18 cellular contexts compared by ENCODE assay signal in genomic region chr12:12774791-12775190, GRCh38. TPM values are rescaled to one million over a fixed set of nuclear protein-coding genes. Genes with fewer than 3 reads are reported as not detected.
DNase-seq lines count a peak whose midpoint lies in the region; ATAC-seq and TF ChIP-seq lines count a peak whose summit lies in the region.
"Had no signal": no experiment of that assay in that cellular context is flagged by ENCODE, and none has a peak within 500 bp of the region (broad histone marks: within the 10 kb centered on the region; RNA-seq: fewer than 3 reads in every experiment).

No MANE protein-coding gene starts in this region.

- no peak for ATAC-seq in HG02885 (IDR thresholded peaks at IDR 0.05; ENCODE audit: poor library complexity, unreplicated experiment)
- ATAC-seq: A549; CD8-positive, alpha-beta T cell; GM12878 had no signal

- H3K4me3 ChIP-seq in AG10803 (ENCODE audit: low read length) (no peak overlapping the region), LNCaP clone FGC (ENCODE audit: low read depth, low read length) (no peak overlapping the region)
- H3K4me3 ChIP-seq: A549, BLaER1, GM12878, GM23248 had no signal

- TF ChIP-seq CTCF in AG10803 (conservative IDR thresholded peaks at IDR 0.05; ENCODE audit: low read length) (no peak), LNCaP clone FGC (IDR thresholded peaks at IDR 0.05; ENCODE audit: control insufficient read depth, extremely low read depth, insufficient read depth) (no peak)

- DNase-seq in AG10803 (ENCODE audit: low read depth): peak; percentile 46
- peak; percentile 77 for DNase-seq in LNCaP clone FGC (ENCODE audit: low read depth)
- peak; percentile 23 for DNase-seq in epidermal melanocyte (ENCODE audit: insufficient read length, low spot score)
- DNase-seq in fibroblast of peridontal ligament (ENCODE audit: extremely low read depth): peak; percentile 87
- no peak for DNase-seq in activated CD4-positive, alpha-beta T cell treated with anti-CD3 and anti-CD28 coated beads, Interleukin-2, amount 50 U/mL, for 48 hours
- DNase-seq in glomerular visceral epithelial cell (ENCODE audit: extremely low spot score): no peak
- DNase-seq in cerebellum (ENCODE audit: low spot score): no peak
- DNase-seq: Calu3; CD8-positive, alpha-beta T cell; DND-41; EL; GM23248; HCEC 1CT; HFFc6 had no signal

RNA-seq across cellular contexts. Expression of gene APOLD1, which starts 10.7 kb away (rescaled TPM):
- total RNA-seq in cerebellum: 30.2 TPM

RNA-seq across cellular contexts. Expression of gene DDX47, which starts 38.4 kb away (rescaled TPM):
- 47.8 TPM for total RNA-seq in cerebellum

RNA-seq across cellular contexts. Expression of gene CDKN1B, which starts 57.6 kb away (rescaled TPM):
- total RNA-seq in cerebellum: 64.6 TPM

Comparison
In these comparisons a context has a peak if more than half of its experiments do, and no peak if none do; other contexts are left out.
1. DNase-seq: peak in AG10803 (single experiment), LNCaP clone FGC (single experiment), epidermal melanocyte (single experiment) and fibroblast of peridontal ligament (single experiment); none in activated CD4-positive, alpha-beta T cell treated with anti-CD3 and anti-CD28 coated beads, Interleukin-2, amount 50 U/mL, for 48 hours (0 of 2), glomerular visceral epithelial cell (single experiment) and cerebellum (single experiment).